In genomic region chr5:68441309-68441708, GRCh38 we compare ENCODE assay signal across 15 cellular contexts.
DNase-seq lines count a peak whose midpoint lies in the region; ATAC-seq and TF ChIP-seq lines count a peak whose summit lies in the region.
"Had no signal": no experiment of that assay in that cellular context is flagged by ENCODE, and none has a peak within 500 bp of the region (broad histone marks: within the 10 kb centered on the region; RNA-seq: fewer than 3 reads in every experiment).

No MANE protein-coding gene starts in this region.

- H3K36me3 ChIP-seq in thyroid gland (no peaks in the 10 kb centered on the region), testis (ENCODE audit: low read depth, missing control alignments) (no peaks in the 10 kb centered on the region)

- TF ChIP-seq CTCF in CD4-positive, alpha-beta T cell (IDR thresholded peaks at IDR 0.05), result no peak
- TF ChIP-seq CTCF in GM12865 (IDR thresholded peaks at IDR 0.05; ENCODE audit: insufficient read depth, low read depth, low read length, missing control alignments) (no peak), thyroid gland (IDR thresholded peaks at IDR 0.05) (no peak), testis (IDR thresholded peaks at IDR 0.05) (no peak)

- CTCF ChIA-PET in CD4-positive, alpha-beta T cell (lab: Charles Lee), result interaction anchor here (1.6 kb wide), 1 partner anchor 155 kb away, joined by 7 read pairs; no protein-coding TSS in a partner anchor

- H3K27me3 ChIP-seq in CD4-positive, alpha-beta T cell (ENCODE audit: control insufficient read depth, insufficient read depth, low read length), result no peaks in the 10 kb centered on the region
- H3K27me3 ChIP-seq in thyroid gland (no peaks in the 10 kb centered on the region), testis (no peaks in the 10 kb centered on the region)

- TF ChIP-seq POLR2A in thyroid gland (IDR thresholded peaks at IDR 0.05), result no peak
- no peak for TF ChIP-seq POLR2A in testis (IDR thresholded peaks at IDR 0.05)

- H3K9me3 Mint-ChIP-seq in CD4-positive, alpha-beta T cell, result no peaks in the 10 kb centered on the region
- H3K9me3 Mint-ChIP-seq in activated T-helper 17 cell treated with anti-CD3 and anti-CD28 coated beads, Interleukin-2, amount 50 U/mL, for 72 hours, result no peaks in the 10 kb centered on the region
- H3K9me3 Mint-ChIP-seq in memory B cell, result no peaks in the 10 kb centered on the region
- H3K9me3 Mint-ChIP-seq: GM23338 had no signal

- H3K36me3 Mint-ChIP-seq in CD4-positive, alpha-beta T cell (ENCODE audit: low read depth), result no peaks in the 10 kb centered on the region
- no peaks in the 10 kb centered on the region for H3K36me3 Mint-ChIP-seq in activated T-helper 17 cell treated with anti-CD3 and anti-CD28 coated beads, Interleukin-2, amount 50 U/mL, for 72 hours (ENCODE audit: low read depth)
- H3K36me3 Mint-ChIP-seq in memory B cell, result no peaks in the 10 kb centered on the region

- H3K4me3 Mint-ChIP-seq in CD4-positive, alpha-beta T cell, result no peak overlapping the region
- H3K4me3 Mint-ChIP-seq in activated T-helper 17 cell treated with anti-CD3 and anti-CD28 coated beads, Interleukin-2, amount 50 U/mL, for 72 hours, result peak overlapping the region; percentile 35
- H3K4me3 Mint-ChIP-seq in memory B cell, result no peak overlapping the region
- H3K4me3 Mint-ChIP-seq: GM23338 had no signal

- H3K27ac Mint-ChIP-seq in CD4-positive, alpha-beta T cell, result no peak overlapping the region
- H3K27ac Mint-ChIP-seq in activated T-helper 17 cell treated with anti-CD3 and anti-CD28 coated beads, Interleukin-2, amount 50 U/mL, for 72 hours, result peak overlapping the region; percentile 40
- peak overlapping the region; percentile 29 for H3K27ac Mint-ChIP-seq in memory B cell
- H3K27ac Mint-ChIP-seq: GM23338 had no signal

- peaks cover 7% of the 10 kb centered on the region for H3K4me1 Mint-ChIP-seq in CD4-positive, alpha-beta T cell (ENCODE audit: low read depth)
- peaks cover 16% of the 10 kb centered on the region for H3K4me1 Mint-ChIP-seq in activated T-helper 17 cell treated with anti-CD3 and anti-CD28 coated beads, Interleukin-2, amount 50 U/mL, for 72 hours
- no peaks in the 10 kb centered on the region for H3K4me1 Mint-ChIP-seq in memory B cell

- intact Hi-C loops in CD4-positive, alpha-beta T cell (cut with DNase I, micrococcal nuclease), result no loop called here
- intact Hi-C loops in thyroid gland (cut with DNase I) (no loop called here), testis (cut with DNase I; ENCODE audit: low total_unique reads) (no loop called here)

- ATAC-seq in CD4-positive, alpha-beta T cell (ENCODE audit: poor library complexity), result peak; percentile 17
- ATAC-seq in activated T-helper 17 cell treated with anti-CD3 and anti-CD28 coated beads, Interleukin-2, amount 50 U/mL, for 72 hours (replicated peaks), result peak; percentile 93
- ATAC-seq in memory B cell (ENCODE audit: low read depth), result no peak
- ATAC-seq in GM18502 (IDR thresholded peaks at IDR 0.05; ENCODE audit: poor library complexity, unreplicated experiment), result no peak
- ATAC-seq: GM23338 had no signal

- H3K9me3 ChIP-seq in CD4-positive, alpha-beta T cell (ENCODE audit: control insufficient read depth, low read length), result no peaks in the 10 kb centered on the region
- H3K9me3 ChIP-seq in thyroid gland (no peaks in the 10 kb centered on the region), testis (no peaks in the 10 kb centered on the region)

- H3K4me1 ChIP-seq in thyroid gland, result no peaks in the 10 kb centered on the region
- H3K4me1 ChIP-seq in testis, result no peaks in the 10 kb centered on the region

- H3K4me3 ChIP-seq in GM12865 (ENCODE audit: low read depth, low read length), result no peak overlapping the region
- no peak overlapping the region for H3K4me3 ChIP-seq in thyroid gland (replicated peaks in 1 of 3)
- H3K4me3 ChIP-seq in testis, result no peak overlapping the region
- H3K4me3 ChIP-seq: coronary artery, GM23338 had no signal

- no peak overlapping the region for H3K27ac ChIP-seq in CD4-positive, alpha-beta T cell (ENCODE audit: low read depth, low read length)
- H3K27ac ChIP-seq in thyroid gland, result no peak overlapping the region
- no peak overlapping the region for H3K27ac ChIP-seq in testis
- H3K27ac ChIP-seq: coronary artery, HL-60 had no signal

- DNase-seq in CD4-positive, alpha-beta T cell, result no peak
- DNase-seq in GM12865 (ENCODE audit: low read depth), result peak; percentile 43
- DNase-seq in memory B cell (ENCODE audit: low spot score in 2 of 2), result no peak
- DNase-seq in thyroid gland, result no peak
- no peak for DNase-seq in GM19238 (ENCODE audit: insufficient read length, low spot score)
- DNase-seq in testis, result no peak
- DNase-seq: activated CD4-positive, CD25-positive, alpha-beta regulatory T cell treated with anti-CD3 and anti-CD28 coated beads, Interleukin-2, amount 50 U/mL, for 72 hours; activated T-cell treated with anti-CD3 and anti-CD28 coated beads, Interleukin-2, amount 50 U/mL, for 1 hour; NCI-H1092; stimulated activated CD4-positive, alpha-beta T cell treated with anti-CD3 and anti-CD28 coated beads, Interleukin-1b, Interleukin-23, amount 100 ng/mL, for 48 hours had no signal

- no peaks in the 10 kb centered on the region for H3K27me3 Mint-ChIP-seq in CD4-positive, alpha-beta T cell
- H3K27me3 Mint-ChIP-seq in activated T-helper 17 cell treated with anti-CD3 and anti-CD28 coated beads, Interleukin-2, amount 50 U/mL, for 72 hours, result no peaks in the 10 kb centered on the region
- H3K27me3 Mint-ChIP-seq in memory B cell, result peaks cover 3% of the 10 kb centered on the region

- POLR2A ChIA-PET in CD4-positive, alpha-beta T cell (lab: Charles Lee), result interaction anchor here (1.1 kb wide), 1 partner anchor 154 kb away, joined by 3 read pairs; no protein-coding TSS in a partner anchor

Comparison
In these comparisons a context has a peak if more than half of its experiments do, and no peak if none do; other contexts are left out.
1. ATAC-seq: peak in CD4-positive, alpha-beta T cell (single experiment) and activated T-helper 17 cell treated with anti-CD3 and anti-CD28 coated beads, Interleukin-2, amount 50 U/mL, for 72 hours (single experiment); none in memory B cell (single experiment) and GM18502 (single experiment).